In the genomic region with DNA sequence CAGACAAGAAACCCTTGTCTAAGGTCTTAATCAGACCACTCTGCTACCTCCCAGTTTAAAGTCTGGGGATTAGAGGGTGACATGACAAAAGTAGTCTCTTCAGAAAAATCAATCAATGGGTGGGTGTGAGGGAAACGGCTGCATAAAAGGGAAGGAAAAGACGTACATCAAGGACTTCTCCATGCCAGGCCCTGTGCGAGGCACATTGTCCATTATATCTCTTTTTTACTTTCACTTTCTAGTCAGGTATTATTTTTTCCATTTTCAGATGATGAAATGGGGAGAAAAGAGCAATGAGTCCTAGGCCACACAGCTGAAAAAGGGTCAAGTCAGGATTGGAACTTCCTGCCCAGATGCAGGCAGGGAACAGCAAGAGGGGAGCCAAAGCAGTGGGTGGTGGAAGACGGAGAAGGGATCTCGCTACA, we compare ENCODE assay signal across 1 cellular context.
TF ChIP-seq lines count a peak whose summit lies in the region.

No MANE protein-coding gene starts in this region.

TF ChIP-seq in K562, 482 proteins besides CTCF, POLR2A, EP300 and RAD21 (continued from another document and continues in another):
- TF ChIP-seq, protein P1, sequence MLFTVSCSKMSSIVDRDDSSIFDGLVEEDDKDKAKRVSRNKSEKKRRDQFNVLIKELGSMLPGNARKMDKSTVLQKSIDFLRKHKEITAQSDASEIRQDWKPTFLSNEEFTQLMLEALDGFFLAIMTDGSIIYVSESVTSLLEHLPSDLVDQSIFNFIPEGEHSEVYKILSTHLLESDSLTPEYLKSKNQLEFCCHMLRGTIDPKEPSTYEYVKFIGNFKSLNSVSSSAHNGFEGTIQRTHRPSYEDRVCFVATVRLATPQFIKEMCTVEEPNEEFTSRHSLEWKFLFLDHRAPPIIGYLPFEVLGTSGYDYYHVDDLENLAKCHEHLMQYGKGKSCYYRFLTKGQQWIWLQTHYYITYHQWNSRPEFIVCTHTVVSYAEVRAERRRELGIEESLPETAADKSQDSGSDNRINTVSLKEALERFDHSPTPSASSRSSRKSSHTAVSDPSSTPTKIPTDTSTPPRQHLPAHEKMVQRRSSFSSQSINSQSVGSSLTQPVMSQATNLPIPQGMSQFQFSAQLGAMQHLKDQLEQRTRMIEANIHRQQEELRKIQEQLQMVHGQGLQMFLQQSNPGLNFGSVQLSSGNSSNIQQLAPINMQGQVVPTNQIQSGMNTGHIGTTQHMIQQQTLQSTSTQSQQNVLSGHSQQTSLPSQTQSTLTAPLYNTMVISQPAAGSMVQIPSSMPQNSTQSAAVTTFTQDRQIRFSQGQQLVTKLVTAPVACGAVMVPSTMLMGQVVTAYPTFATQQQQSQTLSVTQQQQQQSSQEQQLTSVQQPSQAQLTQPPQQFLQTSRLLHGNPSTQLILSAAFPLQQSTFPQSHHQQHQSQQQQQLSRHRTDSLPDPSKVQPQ (CRISPR knock-in tag; IDR thresholded peaks at IDR 0.05; ENCODE audit: borderline replicate concordance): no peak
- TF ChIP-seq MTA3 (IDR thresholded peaks at IDR 0.05; ENCODE audit: borderline replicate concordance): no peak
- TF ChIP-seq, protein P2, sequence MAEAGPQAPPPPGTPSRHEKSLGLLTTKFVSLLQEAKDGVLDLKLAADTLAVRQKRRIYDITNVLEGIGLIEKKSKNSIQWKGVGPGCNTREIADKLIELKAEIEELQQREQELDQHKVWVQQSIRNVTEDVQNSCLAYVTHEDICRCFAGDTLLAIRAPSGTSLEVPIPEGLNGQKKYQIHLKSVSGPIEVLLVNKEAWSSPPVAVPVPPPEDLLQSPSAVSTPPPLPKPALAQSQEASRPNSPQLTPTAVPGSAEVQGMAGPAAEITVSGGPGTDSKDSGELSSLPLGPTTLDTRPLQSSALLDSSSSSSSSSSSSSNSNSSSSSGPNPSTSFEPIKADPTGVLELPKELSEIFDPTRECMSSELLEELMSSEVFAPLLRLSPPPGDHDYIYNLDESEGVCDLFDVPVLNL (CRISPR knock-in tag; IDR thresholded peaks at IDR 0.05; ENCODE audit: low read depth): no peak
- 0 out of 2 replicates have a peak, but pooled peaks have one; percentile 45 for TF ChIP-seq ZEB2 (IDR thresholded peaks at IDR 0.05)
- TF ChIP-seq, protein P3, sequence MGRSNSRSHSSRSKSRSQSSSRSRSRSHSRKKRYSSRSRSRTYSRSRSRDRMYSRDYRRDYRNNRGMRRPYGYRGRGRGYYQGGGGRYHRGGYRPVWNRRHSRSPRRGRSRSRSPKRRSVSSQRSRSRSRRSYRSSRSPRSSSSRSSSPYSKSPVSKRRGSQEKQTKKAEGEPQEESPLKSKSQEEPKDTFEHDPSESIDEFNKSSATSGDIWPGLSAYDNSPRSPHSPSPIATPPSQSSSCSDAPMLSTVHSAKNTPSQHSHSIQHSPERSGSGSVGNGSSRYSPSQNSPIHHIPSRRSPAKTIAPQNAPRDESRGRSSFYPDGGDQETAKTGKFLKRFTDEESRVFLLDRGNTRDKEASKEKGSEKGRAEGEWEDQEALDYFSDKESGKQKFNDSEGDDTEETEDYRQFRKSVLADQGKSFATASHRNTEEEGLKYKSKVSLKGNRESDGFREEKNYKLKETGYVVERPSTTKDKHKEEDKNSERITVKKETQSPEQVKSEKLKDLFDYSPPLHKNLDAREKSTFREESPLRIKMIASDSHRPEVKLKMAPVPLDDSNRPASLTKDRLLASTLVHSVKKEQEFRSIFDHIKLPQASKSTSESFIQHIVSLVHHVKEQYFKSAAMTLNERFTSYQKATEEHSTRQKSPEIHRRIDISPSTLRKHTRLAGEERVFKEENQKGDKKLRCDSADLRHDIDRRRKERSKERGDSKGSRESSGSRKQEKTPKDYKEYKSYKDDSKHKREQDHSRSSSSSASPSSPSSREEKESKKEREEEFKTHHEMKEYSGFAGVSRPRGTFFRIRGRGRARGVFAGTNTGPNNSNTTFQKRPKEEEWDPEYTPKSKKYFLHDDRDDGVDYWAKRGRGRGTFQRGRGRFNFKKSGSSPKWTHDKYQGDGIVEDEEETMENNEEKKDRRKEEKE (IDR thresholded peaks at IDR 0.05; ENCODE audit: borderline replicate concordance in 1 of 2, control insufficient read depth in 1 of 2, low read depth in 2 of 2, low read length in 1 of 2): no peak
- no peak for TF ChIP-seq NR4A1 (CRISPR knock-in tag; IDR thresholded peaks at IDR 0.05)
- TF ChIP-seq NR4A1 (tag; IDR thresholded peaks at IDR 0.05): peak; percentile 67
- TF ChIP-seq KAT2B (IDR thresholded peaks at IDR 0.05; ENCODE audit: low read depth, low read length): no peak
- peak; percentile 64; the same call in 1 of the 2 replicates for TF ChIP-seq ZNF316 (IDR thresholded peaks at IDR 0.05)
- TF ChIP-seq PTBP1 (IDR thresholded peaks at IDR 0.05; ENCODE audit: low read depth, low read length): no peak
- TF ChIP-seq ZZZ3 (IDR thresholded peaks at IDR 0.05): no peak
- peak; percentile 87 for TF ChIP-seq HDAC8 (tag; IDR thresholded peaks at IDR 0.05)
- TF ChIP-seq DMBX1 (CRISPR knock-in tag; IDR thresholded peaks at IDR 0.05; ENCODE audit: borderline replicate concordance): peak; percentile 81; the same call in 1 of the 2 replicates
- TF ChIP-seq SOX6 (IDR thresholded peaks at IDR 0.05): 0 out of 2 replicates have a peak, but pooled peaks have one; percentile 45
- no peak; the same call in 1 of the 2 replicates for TF ChIP-seq ZNF384 (IDR thresholded peaks at IDR 0.05; ENCODE audit: low read depth, low read length)
- no peak for TF ChIP-seq ZNF561 (CRISPR knock-in tag; conservative IDR thresholded peaks at IDR 0.05)
- TF ChIP-seq ZFP1 (CRISPR knock-in tag; IDR thresholded peaks at IDR 0.05): no peak; the same call in 1 of the 2 replicates
- no peak for TF ChIP-seq CBFB (CRISPR knock-in tag; IDR thresholded peaks at IDR 0.05)
- TF ChIP-seq RB1 (IDR thresholded peaks at IDR 0.05; ENCODE audit: low read depth): no peak
- TF ChIP-seq CCAR2 (IDR thresholded peaks at IDR 0.05; ENCODE audit: low read depth, low read length): no peak
- TF ChIP-seq HDAC6 (IDR thresholded peaks at IDR 0.05; ENCODE audit: low read depth, low read length): no peak
- TF ChIP-seq DPF2 (IDR thresholded peaks at IDR 0.05): peak; percentile 69
- TF ChIP-seq POLR2B (IDR thresholded peaks at IDR 0.05; ENCODE audit: low read depth, partially characterized antibody): no peak
- TF ChIP-seq, protein P4, sequence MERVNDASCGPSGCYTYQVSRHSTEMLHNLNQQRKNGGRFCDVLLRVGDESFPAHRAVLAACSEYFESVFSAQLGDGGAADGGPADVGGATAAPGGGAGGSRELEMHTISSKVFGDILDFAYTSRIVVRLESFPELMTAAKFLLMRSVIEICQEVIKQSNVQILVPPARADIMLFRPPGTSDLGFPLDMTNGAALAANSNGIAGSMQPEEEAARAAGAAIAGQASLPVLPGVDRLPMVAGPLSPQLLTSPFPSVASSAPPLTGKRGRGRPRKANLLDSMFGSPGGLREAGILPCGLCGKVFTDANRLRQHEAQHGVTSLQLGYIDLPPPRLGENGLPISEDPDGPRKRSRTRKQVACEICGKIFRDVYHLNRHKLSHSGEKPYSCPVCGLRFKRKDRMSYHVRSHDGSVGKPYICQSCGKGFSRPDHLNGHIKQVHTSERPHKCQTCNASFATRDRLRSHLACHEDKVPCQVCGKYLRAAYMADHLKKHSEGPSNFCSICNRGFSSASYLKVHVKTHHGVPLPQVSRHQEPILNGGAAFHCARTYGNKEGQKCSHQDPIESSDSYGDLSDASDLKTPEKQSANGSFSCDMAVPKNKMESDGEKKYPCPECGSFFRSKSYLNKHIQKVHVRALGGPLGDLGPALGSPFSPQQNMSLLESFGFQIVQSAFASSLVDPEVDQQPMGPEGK (CRISPR knock-in tag; IDR thresholded peaks at IDR 0.05; ENCODE audit: borderline replicate concordance): no peak
- TF ChIP-seq POLR3A (IDR thresholded peaks at IDR 0.05; ENCODE audit: borderline replicate concordance, extremely low read depth, insufficient read depth, insufficient read length): no peak
- no peak for TF ChIP-seq SUPT5H (IDR thresholded peaks at IDR 0.05)
- TF ChIP-seq, protein P5, sequence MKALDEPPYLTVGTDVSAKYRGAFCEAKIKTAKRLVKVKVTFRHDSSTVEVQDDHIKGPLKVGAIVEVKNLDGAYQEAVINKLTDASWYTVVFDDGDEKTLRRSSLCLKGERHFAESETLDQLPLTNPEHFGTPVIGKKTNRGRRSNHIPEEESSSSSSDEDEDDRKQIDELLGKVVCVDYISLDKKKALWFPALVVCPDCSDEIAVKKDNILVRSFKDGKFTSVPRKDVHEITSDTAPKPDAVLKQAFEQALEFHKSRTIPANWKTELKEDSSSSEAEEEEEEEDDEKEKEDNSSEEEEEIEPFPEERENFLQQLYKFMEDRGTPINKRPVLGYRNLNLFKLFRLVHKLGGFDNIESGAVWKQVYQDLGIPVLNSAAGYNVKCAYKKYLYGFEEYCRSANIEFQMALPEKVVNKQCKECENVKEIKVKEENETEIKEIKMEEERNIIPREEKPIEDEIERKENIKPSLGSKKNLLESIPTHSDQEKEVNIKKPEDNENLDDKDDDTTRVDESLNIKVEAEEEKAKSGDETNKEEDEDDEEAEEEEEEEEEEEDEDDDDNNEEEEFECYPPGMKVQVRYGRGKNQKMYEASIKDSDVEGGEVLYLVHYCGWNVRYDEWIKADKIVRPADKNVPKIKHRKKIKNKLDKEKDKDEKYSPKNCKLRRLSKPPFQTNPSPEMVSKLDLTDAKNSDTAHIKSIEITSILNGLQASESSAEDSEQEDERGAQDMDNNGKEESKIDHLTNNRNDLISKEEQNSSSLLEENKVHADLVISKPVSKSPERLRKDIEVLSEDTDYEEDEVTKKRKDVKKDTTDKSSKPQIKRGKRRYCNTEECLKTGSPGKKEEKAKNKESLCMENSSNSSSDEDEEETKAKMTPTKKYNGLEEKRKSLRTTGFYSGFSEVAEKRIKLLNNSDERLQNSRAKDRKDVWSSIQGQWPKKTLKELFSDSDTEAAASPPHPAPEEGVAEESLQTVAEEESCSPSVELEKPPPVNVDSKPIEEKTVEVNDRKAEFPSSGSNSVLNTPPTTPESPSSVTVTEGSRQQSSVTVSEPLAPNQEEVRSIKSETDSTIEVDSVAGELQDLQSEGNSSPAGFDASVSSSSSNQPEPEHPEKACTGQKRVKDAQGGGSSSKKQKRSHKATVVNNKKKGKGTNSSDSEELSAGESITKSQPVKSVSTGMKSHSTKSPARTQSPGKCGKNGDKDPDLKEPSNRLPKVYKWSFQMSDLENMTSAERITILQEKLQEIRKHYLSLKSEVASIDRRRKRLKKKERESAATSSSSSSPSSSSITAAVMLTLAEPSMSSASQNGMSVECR (CRISPR knock-in tag; IDR thresholded peaks at IDR 0.05): no peak
- TF ChIP-seq, protein P6, sequence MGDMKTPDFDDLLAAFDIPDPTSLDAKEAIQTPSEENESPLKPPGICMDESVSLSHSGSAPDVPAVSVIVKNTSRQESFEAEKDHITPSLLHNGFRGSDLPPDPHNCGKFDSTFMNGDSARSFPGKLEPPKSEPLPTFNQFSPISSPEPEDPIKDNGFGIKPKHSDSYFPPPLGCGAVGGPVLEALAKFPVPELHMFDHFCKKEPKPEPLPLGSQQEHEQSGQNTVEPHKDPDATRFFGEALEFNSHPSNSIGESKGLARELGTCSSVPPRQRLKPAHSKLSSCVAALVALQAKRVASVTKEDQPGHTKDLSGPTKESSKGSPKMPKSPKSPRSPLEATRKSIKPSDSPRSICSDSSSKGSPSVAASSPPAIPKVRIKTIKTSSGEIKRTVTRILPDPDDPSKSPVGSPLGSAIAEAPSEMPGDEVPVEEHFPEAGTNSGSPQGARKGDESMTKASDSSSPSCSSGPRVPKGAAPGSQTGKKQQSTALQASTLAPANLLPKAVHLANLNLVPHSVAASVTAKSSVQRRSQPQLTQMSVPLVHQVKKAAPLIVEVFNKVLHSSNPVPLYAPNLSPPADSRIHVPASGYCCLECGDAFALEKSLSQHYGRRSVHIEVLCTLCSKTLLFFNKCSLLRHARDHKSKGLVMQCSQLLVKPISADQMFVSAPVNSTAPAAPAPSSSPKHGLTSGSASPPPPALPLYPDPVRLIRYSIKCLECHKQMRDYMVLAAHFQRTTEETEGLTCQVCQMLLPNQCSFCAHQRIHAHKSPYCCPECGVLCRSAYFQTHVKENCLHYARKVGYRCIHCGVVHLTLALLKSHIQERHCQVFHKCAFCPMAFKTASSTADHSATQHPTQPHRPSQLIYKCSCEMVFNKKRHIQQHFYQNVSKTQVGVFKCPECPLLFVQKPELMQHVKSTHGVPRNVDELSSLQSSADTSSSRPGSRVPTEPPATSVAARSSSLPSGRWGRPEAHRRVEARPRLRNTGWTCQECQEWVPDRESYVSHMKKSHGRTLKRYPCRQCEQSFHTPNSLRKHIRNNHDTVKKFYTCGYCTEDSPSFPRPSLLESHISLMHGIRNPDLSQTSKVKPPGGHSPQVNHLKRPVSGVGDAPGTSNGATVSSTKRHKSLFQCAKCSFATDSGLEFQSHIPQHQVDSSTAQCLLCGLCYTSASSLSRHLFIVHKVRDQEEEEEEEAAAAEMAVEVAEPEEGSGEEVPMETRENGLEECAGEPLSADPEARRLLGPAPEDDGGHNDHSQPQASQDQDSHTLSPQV (IDR thresholded peaks at IDR 0.05): peak; percentile 70
- TF ChIP-seq MCM3 (IDR thresholded peaks at IDR 0.05): no peak
- peak; percentile 85 for TF ChIP-seq SMAD4 (CRISPR knock-in tag; conservative IDR thresholded peaks at IDR 0.05)
- TF ChIP-seq MCM2 (IDR thresholded peaks at IDR 0.05; ENCODE audit: low read depth): no peak
- TF ChIP-seq, protein P7, sequence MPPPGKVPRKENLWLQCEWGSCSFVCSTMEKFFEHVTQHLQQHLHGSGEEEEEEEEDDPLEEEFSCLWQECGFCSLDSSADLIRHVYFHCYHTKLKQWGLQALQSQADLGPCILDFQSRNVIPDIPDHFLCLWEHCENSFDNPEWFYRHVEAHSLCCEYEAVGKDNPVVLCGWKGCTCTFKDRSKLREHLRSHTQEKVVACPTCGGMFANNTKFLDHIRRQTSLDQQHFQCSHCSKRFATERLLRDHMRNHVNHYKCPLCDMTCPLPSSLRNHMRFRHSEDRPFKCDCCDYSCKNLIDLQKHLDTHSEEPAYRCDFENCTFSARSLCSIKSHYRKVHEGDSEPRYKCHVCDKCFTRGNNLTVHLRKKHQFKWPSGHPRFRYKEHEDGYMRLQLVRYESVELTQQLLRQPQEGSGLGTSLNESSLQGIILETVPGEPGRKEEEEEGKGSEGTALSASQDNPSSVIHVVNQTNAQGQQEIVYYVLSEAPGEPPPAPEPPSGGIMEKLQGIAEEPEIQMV (tag; conservative IDR thresholded peaks at IDR 0.05; ENCODE audit: low read depth): 0 out of 2 replicates have a peak, but pooled peaks have one; percentile 30
- 0 out of 2 replicates have a peak, but pooled peaks have one; percentile 65 for TF ChIP-seq ZNF197 (CRISPR knock-in tag; IDR thresholded peaks at IDR 0.05; ENCODE audit: low read depth)
- TF ChIP-seq, protein P8, sequence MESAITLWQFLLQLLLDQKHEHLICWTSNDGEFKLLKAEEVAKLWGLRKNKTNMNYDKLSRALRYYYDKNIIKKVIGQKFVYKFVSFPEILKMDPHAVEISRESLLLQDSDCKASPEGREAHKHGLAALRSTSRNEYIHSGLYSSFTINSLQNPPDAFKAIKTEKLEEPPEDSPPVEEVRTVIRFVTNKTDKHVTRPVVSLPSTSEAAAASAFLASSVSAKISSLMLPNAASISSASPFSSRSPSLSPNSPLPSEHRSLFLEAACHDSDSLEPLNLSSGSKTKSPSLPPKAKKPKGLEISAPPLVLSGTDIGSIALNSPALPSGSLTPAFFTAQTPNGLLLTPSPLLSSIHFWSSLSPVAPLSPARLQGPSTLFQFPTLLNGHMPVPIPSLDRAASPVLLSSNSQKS (CRISPR knock-in tag; IDR thresholded peaks at IDR 0.05): no peak
- no peak for TF ChIP-seq NUFIP1 (IDR thresholded peaks at IDR 0.05; ENCODE audit: partially characterized antibody)
- no peak for TF ChIP-seq GTF2E2 (tag; IDR thresholded peaks at IDR 0.05)
- 0 out of 2 replicates have a peak, but pooled peaks have one; percentile 34 for TF ChIP-seq ZNF134 (CRISPR knock-in tag; conservative IDR thresholded peaks at IDR 0.05)
- TF ChIP-seq MCM7 (IDR thresholded peaks at IDR 0.05): no peak
